34 cellular contexts compared by ENCODE assay signal in genomic region chr16:83699817-83700216, GRCh38.
"Had no signal": no experiment of that assay in that cellular context is flagged by ENCODE, and none has a peak within 500 bp of the region (broad histone marks: within the 10 kb centered on the region; RNA-seq: fewer than 3 reads in every experiment).

No MANE protein-coding gene starts in this region.

- H3K27ac ChIP-seq: KMS-11 had no signal

- H3K4me3 ChIP-seq: MG63 had no signal

- H3K27me3 ChIP-seq: MG63 had no signal

- H3K4me2 ChIP-seq: KMS-11 had no signal

- H3K9ac ChIP-seq: KMS-11 had no signal

- H3K36me3 ChIP-seq: MG63 had no signal

- H3K9me3 ChIP-seq: MG63 had no signal

- DNase-seq: Karpas-422, Kasumi-1, MG63, MM.1S, MV-4-11, NCI-H1048, NCI-H1092, NCI-H1092 treated with DMSO at 0.1 percent for 48 hours, NCI-H1105, NCI-H1105 treated with DMSO at 0.1 percent for 48 hours, NCI-H1417, NCI-H1417 treated with DMSO at 0.1 percent for 48 hours, NCI-H1436, NCI-H1436 treated with DMSO at 0.1 percent for 48 hours, NCI-H146, NCI-H1694, NCI-H1694 treated with DMSO at 0.1 percent for 48 hours, NCI-H187, NCI-H187 treated with DMSO at 0.1 percent for 48 hours, NCI-H1930, NCI-H2029, NCI-H2029 treated with DMSO at 0.1 percent for 48 hours, NCI-H2081, NCI-H2081 treated with DMSO at 0.1 percent for 48 hours, NCI-H2107, NCI-H2171, NCI-H2171 treated with DMSO at 0.1 percent for 48 hours, NCI-H2227 treated with DMSO at 0.1 percent for 48 hours, NCI-H226, NCI-H345, NCI-H446, NCI-H446 treated with DMSO at 0.1 percent for 48 hours, NCI-H510A had no signal
